ENCODE assay signal across 26 cellular contexts in the genomic region with DNA sequence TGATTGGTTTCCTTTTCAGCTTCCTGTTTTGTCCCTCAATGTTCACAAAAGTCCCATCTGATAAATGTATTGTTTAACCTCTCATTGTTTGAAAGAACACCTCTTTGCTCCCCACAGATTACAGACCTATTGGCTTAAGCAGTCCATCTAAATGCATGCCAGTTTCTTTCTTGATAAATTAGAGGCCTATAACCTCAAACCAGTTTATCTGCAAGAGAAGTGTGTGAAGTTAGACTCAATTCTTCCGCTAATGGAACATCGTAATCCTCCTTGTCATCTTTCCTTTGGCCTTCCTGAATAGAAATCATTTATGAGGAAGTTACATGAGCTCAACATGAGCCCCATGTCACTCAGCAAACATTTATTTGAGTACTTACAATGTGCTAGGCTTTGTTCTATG.
"Had no signal": no experiment of that assay in that cellular context is flagged by ENCODE, and none has a peak within 500 bp of the region (broad histone marks: within the 10 kb centered on the region; RNA-seq: fewer than 3 reads in every experiment).

No MANE protein-coding gene starts in this region.

- H3K4me3 Mint-ChIP-seq: activated B cell treated with CpG ODN at 0.5 μM for 24 hours; activated CD8-positive, alpha-beta memory T cell treated with anti-CD3 and anti-CD28 coated beads, Interleukin-2, amount 10 ng/mL, durations not matched to agents 7 days and 5 days; activated CD8-positive, alpha-beta T cell treated with anti-CD3 and anti-CD28 coated beads, Interleukin-2, amount 10 ng/mL, durations not matched to agents 7 days and 5 days; activated naive CD8-positive, alpha-beta T cell treated with anti-CD3 and anti-CD28 coated beads for 36 hours; activated T-cell treated with anti-CD3 and anti-CD28 coated beads, Interleukin-2, amount 50 U/mL, for 72 hours; brain; natural killer cell treated with Interleukin-12 subunit alpha and Interleukin-12 subunit beta and Interleukin-15 and Interleukin-18, amount 100 ng/mL, for 72 hours; stimulated activated effector memory CD8-positive, alpha-beta T cell treated with anti-CD3 and anti-CD28 coated beads, Interleukin-12 subunit alpha, Interleukin-12 subunit beta, amount 100 ng/mL, for 72 hours; stimulated activated naive CD8-positive, alpha-beta T cell treated with anti-CD3 and anti-CD28 coated beads, Interleukin-15, Interleukin-2, amounts not matched to agents 100 ng/mL and 50 ng/mL, for 24 hours; type B pancreatic cell had no signal

- H3K9me3 Mint-ChIP-seq: activated B cell treated with CpG ODN at 0.5 μM for 24 hours; activated naive CD8-positive, alpha-beta T cell treated with anti-CD3 and anti-CD28 coated beads for 36 hours; activated T-cell treated with anti-CD3 and anti-CD28 coated beads, Interleukin-2, amount 50 U/mL, for 72 hours; natural killer cell treated with Interleukin-12 subunit alpha and Interleukin-12 subunit beta and Interleukin-15 and Interleukin-18, amount 100 ng/mL, for 72 hours; stimulated activated effector memory CD8-positive, alpha-beta T cell treated with anti-CD3 and anti-CD28 coated beads, Interleukin-12 subunit alpha, Interleukin-12 subunit beta, amount 100 ng/mL, for 72 hours; stimulated activated naive CD8-positive, alpha-beta T cell treated with anti-CD3 and anti-CD28 coated beads, Interleukin-15, Interleukin-2, amounts not matched to agents 100 ng/mL and 50 ng/mL, for 24 hours; type B pancreatic cell had no signal

- DNase-seq: activated B cell treated with CpG ODN at 0.5 μM for 24 hours; activated CD8-positive, alpha-beta memory T cell treated with anti-CD3 and anti-CD28 coated beads, Interleukin-2, amount 10 ng/mL, durations not matched to agents 7 days and 5 days; activated CD8-positive, alpha-beta T cell treated with anti-CD3 and anti-CD28 coated beads, Interleukin-2, amount 10 ng/mL, durations not matched to agents 7 days and 5 days; activated naive CD4-positive, alpha-beta T cell; activated naive CD8-positive, alpha-beta T cell treated with anti-CD3 and anti-CD28 coated beads for 36 hours; activated T-cell treated with anti-CD3 and anti-CD28 coated beads for 4 hours; activated T-cell treated with anti-CD3 and anti-CD28 coated beads, Interleukin-2, amount 50 U/mL, for 72 hours; adrenal gland; aorta; caudate nucleus; cortex of kidney; foreskin keratinocyte; heart right ventricle; left ventricle myocardium inferior; mucosa of descending colon; posterior cingulate gyrus; sigmoid colon; small intestine; stimulated activated CD4-positive, alpha-beta T cell treated with anti-CD3 and anti-CD28 coated beads, Interleukin-4, amount 100 ng/mL, for 24 hours; T-helper 9 cell; uterus had no signal

- H3K27ac Mint-ChIP-seq: activated B cell treated with CpG ODN at 0.5 μM for 24 hours; activated CD8-positive, alpha-beta memory T cell treated with anti-CD3 and anti-CD28 coated beads, Interleukin-2, amount 10 ng/mL, durations not matched to agents 7 days and 5 days; activated CD8-positive, alpha-beta T cell treated with anti-CD3 and anti-CD28 coated beads, Interleukin-2, amount 10 ng/mL, durations not matched to agents 7 days and 5 days; activated naive CD8-positive, alpha-beta T cell treated with anti-CD3 and anti-CD28 coated beads for 36 hours; activated T-cell treated with anti-CD3 and anti-CD28 coated beads, Interleukin-2, amount 50 U/mL, for 72 hours; brain; natural killer cell treated with Interleukin-12 subunit alpha and Interleukin-12 subunit beta and Interleukin-15 and Interleukin-18, amount 100 ng/mL, for 72 hours; stimulated activated effector memory CD8-positive, alpha-beta T cell treated with anti-CD3 and anti-CD28 coated beads, Interleukin-12 subunit alpha, Interleukin-12 subunit beta, amount 100 ng/mL, for 72 hours; stimulated activated naive CD8-positive, alpha-beta T cell treated with anti-CD3 and anti-CD28 coated beads, Interleukin-15, Interleukin-2, amounts not matched to agents 100 ng/mL and 50 ng/mL, for 24 hours; type B pancreatic cell had no signal

- H3K4me1 Mint-ChIP-seq: activated B cell treated with CpG ODN at 0.5 μM for 24 hours; activated CD8-positive, alpha-beta memory T cell treated with anti-CD3 and anti-CD28 coated beads, Interleukin-2, amount 10 ng/mL, durations not matched to agents 7 days and 5 days; activated naive CD8-positive, alpha-beta T cell treated with anti-CD3 and anti-CD28 coated beads for 36 hours; brain; stimulated activated effector memory CD8-positive, alpha-beta T cell treated with anti-CD3 and anti-CD28 coated beads, Interleukin-12 subunit alpha, Interleukin-12 subunit beta, amount 100 ng/mL, for 72 hours had no signal

- ATAC-seq: activated CD8-positive, alpha-beta memory T cell treated with anti-CD3 and anti-CD28 coated beads, Interleukin-2, amount 10 ng/mL, durations not matched to agents 7 days and 5 days; activated CD8-positive, alpha-beta T cell treated with anti-CD3 and anti-CD28 coated beads, Interleukin-2, amount 10 ng/mL, durations not matched to agents 7 days and 5 days; activated T-cell treated with anti-CD3 and anti-CD28 coated beads, Interleukin-2, amount 50 U/mL, for 72 hours; foreskin keratinocyte; heart right ventricle; mucosa of descending colon; natural killer cell treated with Interleukin-12 subunit alpha and Interleukin-12 subunit beta and Interleukin-15 and Interleukin-18, amount 100 ng/mL, for 72 hours; stimulated activated effector memory CD8-positive, alpha-beta T cell treated with anti-CD3 and anti-CD28 coated beads, Interleukin-12 subunit alpha, Interleukin-12 subunit beta, amount 100 ng/mL, for 72 hours had no signal

- H3K36me3 Mint-ChIP-seq: activated CD8-positive, alpha-beta memory T cell treated with anti-CD3 and anti-CD28 coated beads, Interleukin-2, amount 10 ng/mL, durations not matched to agents 7 days and 5 days; brain; natural killer cell treated with Interleukin-12 subunit alpha and Interleukin-12 subunit beta and Interleukin-15 and Interleukin-18, amount 100 ng/mL, for 72 hours; stimulated activated effector memory CD8-positive, alpha-beta T cell treated with anti-CD3 and anti-CD28 coated beads, Interleukin-12 subunit alpha, Interleukin-12 subunit beta, amount 100 ng/mL, for 72 hours; type B pancreatic cell had no signal
